Comparison of ENCODE assay signal across 31 cellular contexts in the genomic region with DNA sequence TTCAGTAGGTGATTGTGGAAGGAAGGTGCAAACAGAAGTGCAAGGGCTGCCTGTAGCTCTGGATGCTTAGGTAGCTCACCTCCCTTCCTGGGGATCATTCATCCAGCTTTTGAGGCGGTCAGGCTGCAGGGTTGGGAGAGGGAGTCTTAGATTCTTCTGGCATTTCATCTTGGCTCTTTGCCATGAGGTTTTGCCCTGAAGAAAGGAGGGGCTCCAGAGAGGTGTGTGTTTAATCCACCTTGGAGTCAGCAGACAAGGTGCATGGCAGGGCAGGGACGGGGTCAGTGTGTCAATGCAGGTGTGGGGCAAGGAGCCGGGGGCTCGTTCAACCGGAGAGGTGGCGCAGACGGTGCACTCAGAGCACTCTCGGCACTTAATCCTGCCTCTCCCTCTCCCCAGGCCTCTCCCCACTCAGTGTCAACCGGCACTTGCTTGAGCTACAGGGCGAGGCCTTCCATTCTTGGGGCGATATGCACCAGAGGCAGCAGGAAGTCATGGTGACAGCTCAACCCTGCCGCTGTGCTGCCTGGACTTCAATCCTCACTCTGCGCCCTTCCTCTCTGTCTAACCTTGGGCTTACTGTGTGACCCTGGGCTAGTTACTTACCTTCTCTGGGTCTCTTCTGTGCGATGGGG. TPM values are rescaled to one million over a fixed set of nuclear protein-coding genes. Genes with fewer than 3 reads are reported as not detected.
DNase-seq lines count a peak whose midpoint lies in the region; ATAC-seq and TF ChIP-seq lines count a peak whose summit lies in the region.
"Had no signal": no experiment of that assay in that cellular context is flagged by ENCODE, and none has a peak within 500 bp of the region (broad histone marks: within the 10 kb centered on the region; RNA-seq: fewer than 3 reads in every experiment).

No MANE protein-coding gene starts in this region.

- peaks cover 0 to 21% (median 0%) of the 10 kb centered on the region in 4 donors for H3K4me1 ChIP-seq in Peyer's patch
- H3K4me1 ChIP-seq in left lung = peaks cover 0 to 5% of the 10 kb centered on the region in 2 donors
- peaks cover 10 to 36% (median 22%) of the 10 kb centered on the region in 4 donors for H3K4me1 ChIP-seq in stomach
- H3K4me1 ChIP-seq: psoas muscle had no signal

- intact Hi-C loops in left lung (cut with DNase I) (loop anchor here in 1 of 2 donors (10.0 kb wide), 1 partner anchor 209 kb away; no protein-coding TSS in a partner anchor), stomach (cut with DNase I; ENCODE audit: low total_unique reads) (no loop called here)

- DNase-seq in Peyer's patch (peak in 2 of 3 donors; percentile 57 to 59), left lung (no peak), stomach (peak; percentile 49), NCI-H1105 treated with DMSO at 0.1 percent for 48 hours (lab: John Stamatoyannopoulos, UW) (no peak), NCI-H2227 treated with DMSO at 0.1 percent for 48 hours (lab: John Stamatoyannopoulos, UW) (no peak), MG63 (no peak)
- DNase-seq: activated CD4-positive, alpha-beta T cell treated with anti-CD3 and anti-CD28 coated beads, Interleukin-2, amount 10 ng/mL, durations not matched to agents 24 days and 14 days; activated gamma-delta T cell; activated naive CD8-positive, alpha-beta T cell treated with anti-CD3 and anti-CD28 coated beads, Interleukin-2, amount 10 ng/mL, durations not matched to agents 7 days and 5 days; activated T-cell treated with anti-CD3 and anti-CD28 coated beads, Interleukin-2, amount 50 U/mL, for 1 hour; naive thymus-derived CD4-positive, alpha-beta T cell; NCI-H1048; NCI-H1694 treated with DMSO at 0.1 percent for 48 hours; NCI-H526; NK-92 treated with Interleukin-12 subunit alpha and Interleukin-12 subunit beta, amount 100 ng/mL, for 24 hours; occipital lobe; psoas muscle; SHP77 treated with DMSO at 0.1 percent for 48 hours; stimulated activated CD4-positive, alpha-beta T cell treated with anti-CD3 and anti-CD28 coated beads, Interleukin-1b, Interleukin-23, amount 100 ng/mL, for 48 hours; SW 1271; T1000; WERI-Rb-1 had no signal

- H3K4me3 ChIP-seq in Peyer's patch = no peak overlapping the region
- no peak overlapping the region for H3K4me3 ChIP-seq in left lung
- no peak overlapping the region for H3K4me3 ChIP-seq in stomach
- no peak overlapping the region for H3K4me3 ChIP-seq in MG63
- H3K4me3 ChIP-seq: PC-9, psoas muscle, smooth muscle cell had no signal

- H3K27ac ChIP-seq in Peyer's patch (peak overlapping the region in 1 of 4 donors; percentile 49), left lung (no peak overlapping the region), stomach (peak overlapping the region in 4 of 5 donors; percentile 14 to 56 (median 38))
- H3K27ac ChIP-seq: PC-9, psoas muscle, WERI-Rb-1 had no signal

- no peaks in the 10 kb centered on the region for H3K27me3 ChIP-seq in Peyer's patch
- H3K27me3 ChIP-seq in left lung = peaks cover 0 to 11% of the 10 kb centered on the region in 2 donors
- no peaks in the 10 kb centered on the region for H3K27me3 ChIP-seq in stomach
- no peaks in the 10 kb centered on the region for H3K27me3 ChIP-seq in MG63

- ATAC-seq in esophagus mucosa (peak; percentile 95), left lung (peak; percentile 68)
- ATAC-seq: naive thymus-derived CD4-positive, alpha-beta T cell; psoas muscle had no signal

- H3K9me3 ChIP-seq in Peyer's patch (no peaks in the 10 kb centered on the region), left lung (no peaks in the 10 kb centered on the region), stomach (no peaks in the 10 kb centered on the region), MG63 (no peaks in the 10 kb centered on the region)
- H3K9me3 ChIP-seq: psoas muscle had no signal

- 39 to 65% (median 55%) methylated on average over 13 to 14 of the region's 14 CpGs for WGBS in stomach, 5 donors

- H3K36me3 ChIP-seq in Peyer's patch = no peaks in the 10 kb centered on the region
- H3K36me3 ChIP-seq in left lung = no peaks in the 10 kb centered on the region
- H3K36me3 ChIP-seq in stomach = peaks cover 0 to 4% (median 2%) of the 10 kb centered on the region in 4 donors
- H3K36me3 ChIP-seq in MG63 = no peaks in the 10 kb centered on the region
- H3K36me3 ChIP-seq: WERI-Rb-1 had no signal

- TF ChIP-seq CTCF in Peyer's patch (IDR thresholded peaks at IDR 0.05) = no peak
- TF ChIP-seq CTCF in left lung (IDR thresholded peaks at IDR 0.05) = no peak
- no peak for TF ChIP-seq CTCF in stomach (IDR thresholded peaks at IDR 0.05)

- TF ChIP-seq EP300 in stomach (IDR thresholded peaks at IDR 0.05) = no peak

- no peak for TF ChIP-seq POLR2A in Peyer's patch (IDR thresholded peaks at IDR 0.05)
- no peak for TF ChIP-seq POLR2A in stomach (IDR thresholded peaks at IDR 0.05)

RNA-seq across cellular contexts. Expression of a gene that starts 7.2 kb away (rescaled TPM):
- total RNA-seq in Peyer's patch = 1 to 10 TPM in 3 of 4 donors, under 1 TPM in 1; 0.53 to 5.8 (median 2.6) TPM
- total RNA-seq in esophagus mucosa = 2.0 TPM
- total RNA-seq in left lung = 10 to 100 TPM; 11.8 to 13.5 TPM
- 10 to 100 TPM in 2 of 5 donors, 1 to 10 TPM in 3; 1.4 to 23.5 (median 2.2) TPM for total RNA-seq in stomach
- polyA plus RNA-seq in stomach = 1 to 10 TPM; 2.0 to 4.3 (median 2.5) TPM
- total RNA-seq in MG63 (2014; rRNA removed; shearing (Covaris generic); ENCODE audit: low replicate concordance) = 1.2 and 2.1 TPM in 2 replicates
- total RNA-seq: activated CD8-positive, alpha-beta memory T cell treated with anti-CD3 and anti-CD28 coated beads for 36 hours had no signal
- polyA plus RNA-seq: CD14-positive monocyte; naive thymus-derived CD4-positive, alpha-beta T cell had no signal

RNA-seq across cellular contexts. Expression of a gene that starts 27.2 kb away (rescaled TPM):
- total RNA-seq in Peyer's patch (1 to 10 TPM in 1 of 4 donors, under 1 TPM in 1, not detected in 2; 0.85 to 1.7 TPM), esophagus mucosa (0.56 TPM), left lung (10 to 100 TPM in 1 of 2 donors, 1 to 10 TPM in 1; 1.2 to 48.5 TPM), stomach (10 to 100 TPM in 2 of 5 donors, 1 to 10 TPM in 2, under 1 TPM in 1; 0.58 to 24.1 (median 4.6) TPM)
- 10 to 100 TPM in 1 of 3 donors, 1 to 10 TPM in 2; 3.5 to 11.9 (median 4.9) TPM for polyA plus RNA-seq in stomach
- 2.6 and 3.5 TPM in 2 replicates for total RNA-seq in MG63 (2014; rRNA removed; shearing (Covaris generic); ENCODE audit: low replicate concordance)
- total RNA-seq: activated CD4-positive, alpha-beta T cell treated with anti-CD3 and anti-CD28 coated beads, Interleukin-2, amount 10 ng/mL, durations not matched to agents 24 days and 14 days; activated CD8-positive, alpha-beta memory T cell treated with anti-CD3 and anti-CD28 coated beads for 36 hours; activated naive CD8-positive, alpha-beta T cell treated with anti-CD3 and anti-CD28 coated beads, Interleukin-2, amount 10 ng/mL, durations not matched to agents 7 days and 5 days; Daoy; dermis microvascular lymphatic vessel endothelial cell; glomerular endothelial cell; naive thymus-derived CD4-positive, alpha-beta T cell; PC-9; smooth muscle cell had no signal
- polyA plus RNA-seq: CD14-positive monocyte; keratinocyte; naive thymus-derived CD4-positive, alpha-beta T cell; smooth muscle cell had no signal

Comparison
In these comparisons a context has a peak if more than half of its experiments do, and no peak if none do; other contexts are left out.
1. DNase-seq: peak in Peyer's patch (2 of 3) and stomach (single experiment); none in left lung (0 of 2), NCI-H1105 treated with DMSO at 0.1 percent for 48 hours (single experiment), NCI-H2227 treated with DMSO at 0.1 percent for 48 hours (single experiment) and MG63 (single experiment).
2. H3K27ac ChIP-seq: peak in stomach (4 of 5); none in left lung (0 of 2).